ENCODE assay signal across 2 cellular contexts in the genomic region with DNA sequence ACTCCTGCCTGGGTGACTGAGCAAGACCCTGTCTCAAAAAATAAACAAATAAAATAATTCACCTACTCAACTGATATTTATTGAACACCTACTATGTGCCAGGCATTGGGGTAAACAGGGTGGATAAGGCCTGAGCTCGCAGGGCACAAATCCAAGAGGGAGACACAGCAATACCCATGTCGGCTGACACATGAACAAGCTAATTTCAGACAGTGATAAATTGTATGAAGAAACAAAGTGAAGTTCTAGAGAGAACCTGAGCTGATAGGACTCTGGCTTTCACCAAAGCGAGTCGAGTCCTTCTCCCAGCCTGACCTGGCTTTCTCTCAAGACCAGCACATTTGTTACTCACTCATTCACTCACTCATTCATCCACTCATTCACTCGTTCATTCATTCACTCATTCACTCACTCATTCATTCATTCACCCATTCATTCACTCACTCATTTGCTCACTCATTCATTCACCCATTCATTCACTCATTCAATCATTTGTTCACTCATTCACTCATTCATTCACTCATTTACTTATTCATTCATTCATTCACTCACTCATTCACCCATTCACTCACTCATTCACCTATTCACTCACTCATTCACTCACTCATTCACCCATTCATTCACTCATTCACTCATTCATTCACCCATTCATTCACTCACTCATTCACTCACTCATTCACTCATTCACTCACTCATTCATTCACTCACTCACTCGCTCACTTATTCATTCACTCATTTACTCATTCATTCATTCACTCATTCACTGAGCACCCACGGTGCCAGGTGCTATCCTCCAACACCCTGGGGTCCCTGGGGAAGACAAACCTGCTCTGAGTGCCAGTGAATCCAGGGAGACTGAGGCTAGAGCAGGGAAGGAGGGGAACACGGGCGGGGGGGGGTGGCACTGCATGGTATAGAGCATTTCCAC.
TF ChIP-seq lines count a peak whose summit lies in the region.

No MANE protein-coding gene starts in this region.

TF ChIP-seq in HEK293, 187 proteins besides CTCF, POLR2A, EP300 and RAD21:
- TF ChIP-seq ZFP41 (tag by site-specific recombination; IDR thresholded peaks at IDR 0.05; ENCODE audit: borderline replicate concordance), result no peak
- TF ChIP-seq ZNF513 (tag by site-specific recombination; IDR thresholded peaks at IDR 0.05), result no peak
- no peak for TF ChIP-seq BCL11B (tag by site-specific recombination; IDR thresholded peaks at IDR 0.05; ENCODE audit: low read depth)
- TF ChIP-seq ZNF664 (tag by site-specific recombination; IDR thresholded peaks at IDR 0.05), result peak; percentile 15; the same call in 1 of the 2 replicates
- TF ChIP-seq KLF16 (tag by site-specific recombination; IDR thresholded peaks at IDR 0.05), result no peak
- TF ChIP-seq ZNF239 (tag by site-specific recombination; IDR thresholded peaks at IDR 0.05), result 0 out of 2 replicates have a peak, but pooled peaks have one; percentile 17
- no peak for TF ChIP-seq ZXDB (tag by site-specific recombination; IDR thresholded peaks at IDR 0.05)
- no peak for TF ChIP-seq ZNF48 (tag by site-specific recombination; IDR thresholded peaks at IDR 0.05)
- TF ChIP-seq ZNF24 (tag by site-specific recombination; IDR thresholded peaks at IDR 0.05), result peak; percentile 100
- peak; percentile 96 for TF ChIP-seq ZNF366 (tag by site-specific recombination; conservative IDR thresholded peaks at IDR 0.05)
- TF ChIP-seq HOXC10 (CRISPR knock-in tag; IDR thresholded peaks at IDR 0.05), result no peak
- peak; percentile 77; the same call in 1 of the 2 replicates for TF ChIP-seq ZSCAN16 (tag by site-specific recombination; IDR thresholded peaks at IDR 0.05)
- no peak for TF ChIP-seq SP3 (tag by site-specific recombination; IDR thresholded peaks at IDR 0.05)
- no peak for TF ChIP-seq MZF1 (tag by site-specific recombination; IDR thresholded peaks at IDR 0.05; ENCODE audit: borderline replicate concordance)
- 0 out of 2 replicates have a peak, but pooled peaks have one; percentile 11 for TF ChIP-seq ZNF596 (tag by site-specific recombination; IDR thresholded peaks at IDR 0.05)
- TF ChIP-seq SCRT1 (tag by site-specific recombination; IDR thresholded peaks at IDR 0.05; ENCODE audit: borderline replicate concordance), result no peak
- no peak for TF ChIP-seq SP7 (tag by site-specific recombination; IDR thresholded peaks at IDR 0.05)
- TF ChIP-seq MEIS1 (CRISPR knock-in tag; IDR thresholded peaks at IDR 0.05; ENCODE audit: borderline replicate concordance), result no peak
- TF ChIP-seq PRDM1 (tag by site-specific recombination; IDR thresholded peaks at IDR 0.05), result peak; percentile 86
- TF ChIP-seq ZNF211 (tag by site-specific recombination; IDR thresholded peaks at IDR 0.05; ENCODE audit: low read depth), result no peak
- TF ChIP-seq, protein P1, sequence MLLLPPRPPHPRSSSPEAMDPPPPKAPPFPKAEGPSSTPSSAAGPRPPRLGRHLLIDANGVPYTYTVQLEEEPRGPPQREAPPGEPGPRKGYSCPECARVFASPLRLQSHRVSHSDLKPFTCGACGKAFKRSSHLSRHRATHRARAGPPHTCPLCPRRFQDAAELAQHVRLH (tag by site-specific recombination; IDR thresholded peaks at IDR 0.05), result peak; percentile 96
- no peak for TF ChIP-seq AEBP2 (tag by site-specific recombination; IDR thresholded peaks at IDR 0.05; ENCODE audit: borderline replicate concordance)
- no peak for TF ChIP-seq KLF8 (tag by site-specific recombination; IDR thresholded peaks at IDR 0.05)
- TF ChIP-seq ZNF184 (tag by site-specific recombination; IDR thresholded peaks at IDR 0.05), result no peak

TF ChIP-seq in GM12878, 131 proteins besides CTCF, POLR2A, EP300 and RAD21:
- peak; percentile 82 for TF ChIP-seq ZNF24 (IDR thresholded peaks at IDR 0.05)
- no peak for TF ChIP-seq JUNB (IDR thresholded peaks at IDR 0.05)
